Comparison of ENCODE assay signal across 9 cellular contexts in the genomic region with DNA sequence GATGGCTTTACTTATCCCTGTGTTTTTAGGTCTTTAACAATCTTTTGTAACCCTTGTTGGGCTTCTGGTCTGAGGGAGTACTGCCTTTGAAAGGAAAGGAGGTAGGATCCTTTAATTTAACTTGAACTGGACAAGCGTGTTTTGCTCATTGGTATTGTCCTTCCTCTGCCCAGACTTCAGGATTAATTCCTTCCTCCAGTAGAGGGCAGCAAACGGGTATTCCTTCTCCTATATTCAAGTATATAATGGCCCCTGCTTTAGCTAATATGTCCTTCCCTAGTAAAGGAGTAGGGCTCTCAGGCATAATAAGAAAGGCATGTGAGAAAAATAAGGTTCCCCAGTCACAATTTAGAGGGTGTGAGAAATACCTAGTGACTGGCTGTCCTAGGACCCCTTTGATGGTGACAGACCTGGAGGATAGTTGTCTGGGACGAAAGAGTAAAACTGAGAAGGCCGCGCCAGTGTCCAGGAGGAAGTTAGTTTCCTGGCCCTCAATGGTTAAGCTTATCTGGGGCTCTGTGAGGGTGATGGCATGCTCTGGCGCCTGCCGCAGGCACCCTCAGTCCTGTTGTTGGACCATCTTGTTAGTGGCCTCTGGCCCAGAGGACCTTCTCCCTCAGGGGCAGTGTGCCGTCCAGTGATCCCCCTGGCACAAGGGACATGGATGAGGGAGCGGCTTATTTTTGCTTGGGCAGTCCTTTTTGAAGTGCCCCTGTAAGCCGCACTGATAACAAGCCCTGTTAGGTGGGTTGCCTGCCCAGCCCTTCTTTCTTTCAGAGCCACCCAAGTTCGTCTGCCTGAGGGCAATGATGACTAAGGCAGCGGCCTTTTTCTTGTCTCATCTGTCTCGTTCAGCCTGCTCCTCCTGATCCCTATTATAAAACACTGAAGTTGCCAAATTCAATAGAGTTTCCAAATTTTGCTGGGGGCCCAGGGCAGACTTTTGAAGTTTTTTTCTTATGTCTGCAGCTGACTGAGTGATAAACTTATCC. TPM values are rescaled to one million over a fixed set of nuclear protein-coding genes. Genes with fewer than 3 reads are reported as not detected.
DNase-seq lines count a peak whose midpoint lies in the region; ATAC-seq, FAIRE-seq and TF ChIP-seq lines count a peak whose summit lies in the region.
"Had no signal": no experiment of that assay in that cellular context is flagged by ENCODE, and none has a peak within 500 bp of the region (broad histone marks: within the 10 kb centered on the region; RNA-seq: fewer than 3 reads in every experiment).

No MANE protein-coding gene starts in this region.

- RAD21 ChIA-PET in HCT116 (lab: Charles Lee; ENCODE audit: low non-redundant PET in 1 of 2, low total read pairs in 2 of 2, uncharacterized antibody in 2 of 2, unreplicated experiment in 2 of 2), result no interaction called here

- H3K9ac ChIP-seq in HCT116 (ENCODE audit: low read length), result no peak overlapping the region

- H3K27ac ChIP-seq in HCT116 (ENCODE audit: low read depth, low read length) (no peak overlapping the region), PC-9 (no peak overlapping the region), breast epithelium (no peak overlapping the region)
- H3K27ac ChIP-seq: ovary had no signal

- peaks cover 4% of the 10 kb centered on the region; the same call in 1 of the 2 replicates for H3K9me2 ChIP-seq in HCT116 (ENCODE audit: insufficient read depth)
- no peaks in the 10 kb centered on the region for H3K9me2 ChIP-seq in PC-9 (ENCODE audit: insufficient read depth)

- peaks cover 14% of the 10 kb centered on the region for H3K4me1 Mint-ChIP-seq in CD14-positive monocyte
- peaks cover 7% of the 10 kb centered on the region for H3K4me1 Mint-ChIP-seq in stimulated activated effector memory CD8-positive, alpha-beta T cell treated with anti-CD3 and anti-CD28 coated beads, Interleukin-12 subunit alpha, Interleukin-12 subunit beta, amount 100 ng/mL, for 72 hours

- DNase-seq in CD14-positive monocyte (ENCODE audit: low spot score) (no peak), HCT116 (ENCODE audit: low read depth, low spot score) (peak; percentile 51), PC-9 (peak; percentile 60 to 72), breast epithelium (ENCODE audit: low spot score in 2 of 2) (no peak)
- DNase-seq in stimulated activated effector memory CD8-positive, alpha-beta T cell treated with anti-CD3 and anti-CD28 coated beads, Interleukin-12 subunit alpha, Interleukin-12 subunit beta, amount 100 ng/mL, for 72 hours (ENCODE audit: low spot score in 2 of 2), result peak in 1 of 2 donors; percentile 55

- H3K27me3 Mint-ChIP-seq in CD14-positive monocyte (ENCODE audit: low read depth in 3 of 3), result peaks cover 0 to 7% (median 5%) of the 10 kb centered on the region in 3 donors

- H3F3A ChIP-seq in PC-9 (ENCODE audit: insufficient read depth, low read depth), result 0 out of 2 replicates have a peak, but pooled peaks cover 4% of the 10 kb centered on the region

- H3K4me3 ChIP-seq in HCT116 (replicated peaks in 1 of 2; ENCODE audit: low read depth in 1 of 2, low read length in 2 of 2) (no peak overlapping the region), PC-9 (no peak overlapping the region), breast epithelium (no peak overlapping the region)
- H3K4me3 ChIP-seq: ovary had no signal

- H3K27me3 ChIP-seq in HCT116 (ENCODE audit: insufficient read depth, low read length) (no peaks in the 10 kb centered on the region), PC-9 (ENCODE audit: insufficient read depth, low read depth) (no peaks in the 10 kb centered on the region), breast epithelium (no peaks in the 10 kb centered on the region)
- H3K27me3 ChIP-seq: ovary had no signal

- intact Hi-C loops in CD14-positive monocyte (cut with micrococcal nuclease), result loop anchor here in 1 of 2 donors (10.0 kb wide), 2 partner anchors 86 to 416 kb away; a partner anchor contains a TSS
- intact Hi-C loops in HCT116 (cut with micrococcal nuclease), result loop anchor here (5.0 to 10.0 kb wide), 4 partner anchors 49 to 1926 kb away; no protein-coding TSS in a partner anchor
- intact Hi-C loops in PC-9 (cut with micrococcal nuclease; ENCODE audit: unreplicated experiment), result loop anchor here (2.0 to 10.0 kb wide), 3 partner anchors 52 to 236 kb away; a partner anchor contains a TSS
- intact Hi-C loops in breast epithelium (cut with DNase I; ENCODE audit: low total_unique reads), result loop anchor here (10.0 kb wide), 1 partner anchor 1606 kb away; no protein-coding TSS in a partner anchor

- POLR2A ChIA-PET in HCT116 (lab: Charles Lee) (no interaction called here), PC-9 (lab: Charles Lee; ENCODE audit: unreplicated experiment) (no interaction called here)

- H3K9me3 Mint-ChIP-seq in CD14-positive monocyte, result no peaks in the 10 kb centered on the region
- no peaks in the 10 kb centered on the region for H3K9me3 Mint-ChIP-seq in stimulated activated effector memory CD8-positive, alpha-beta T cell treated with anti-CD3 and anti-CD28 coated beads, Interleukin-12 subunit alpha, Interleukin-12 subunit beta, amount 100 ng/mL, for 72 hours

- BruUV-seq in HCT116 (replicated peaks; lab: Mats Ljungman, UMichigan), result no TSS peak
- BruUV-seq in PC-9 (replicated peaks; lab: Mats Ljungman, UMichigan), result no TSS peak

- TF ChIP-seq RAD21 in HCT116 (IDR thresholded peaks at IDR 0.05; ENCODE audit: low read depth), result peak; percentile 58

- CTCF ChIA-PET in HCT116 (lab: Charles Lee) (interaction anchor here (0.9 to 1.6 kb wide), 3 partner anchors 47 to 108 kb away, joined by 3 read pairs; no protein-coding TSS in a partner anchor), PC-9 (lab: Charles Lee) (no interaction called here)

- H3K27ac Mint-ChIP-seq in CD14-positive monocyte, result no peak overlapping the region
- no peak overlapping the region for H3K27ac Mint-ChIP-seq in stimulated activated effector memory CD8-positive, alpha-beta T cell treated with anti-CD3 and anti-CD28 coated beads, Interleukin-12 subunit alpha, Interleukin-12 subunit beta, amount 100 ng/mL, for 72 hours

- H3K4me3 Mint-ChIP-seq in CD14-positive monocyte, result no peak overlapping the region
- no peak overlapping the region for H3K4me3 Mint-ChIP-seq in stimulated activated effector memory CD8-positive, alpha-beta T cell treated with anti-CD3 and anti-CD28 coated beads, Interleukin-12 subunit alpha, Interleukin-12 subunit beta, amount 100 ng/mL, for 72 hours

- FAIRE-seq in islet of Langerhans (lab: Jason Lieb, UNC), result peak; percentile 97

- H3K36me3 Mint-ChIP-seq in CD14-positive monocyte, result no peaks in the 10 kb centered on the region
- no peaks in the 10 kb centered on the region for H3K36me3 Mint-ChIP-seq in stimulated activated effector memory CD8-positive, alpha-beta T cell treated with anti-CD3 and anti-CD28 coated beads, Interleukin-12 subunit alpha, Interleukin-12 subunit beta, amount 100 ng/mL, for 72 hours

- H4K20me1 ChIP-seq in HCT116 (ENCODE audit: insufficient read depth), result no peaks in the 10 kb centered on the region; the same call in 1 of the 2 replicates
- H4K20me1 ChIP-seq in PC-9 (ENCODE audit: insufficient read depth), result no peaks in the 10 kb centered on the region

- ATAC-seq in HCT116, result peak; percentile 83
- ATAC-seq in stimulated activated effector memory CD8-positive, alpha-beta T cell treated with anti-CD3 and anti-CD28 coated beads, Interleukin-12 subunit alpha, Interleukin-12 subunit beta, amount 100 ng/mL, for 72 hours, result peak; percentile 51
- ATAC-seq in HG03039 (IDR thresholded peaks at IDR 0.05; ENCODE audit: unreplicated experiment), result no peak
- ATAC-seq in HG02678 (IDR thresholded peaks at IDR 0.05; ENCODE audit: unreplicated experiment), result no peak

- H3K4me2 ChIP-seq in HCT116 (ENCODE audit: low read length) (no peak overlapping the region), PC-9 (peak overlapping the region; percentile 4; the same call in 1 of the 2 replicates)

- TF ChIP-seq POLR2A in HCT116 (IDR thresholded peaks at IDR 0.05; ENCODE audit: borderline replicate concordance, extremely low read depth, insufficient read depth, insufficient read length), result no peak
- TF ChIP-seq POLR2A in breast epithelium (IDR thresholded peaks at IDR 0.05), result no peak

- H3K36me3 ChIP-seq in HCT116 (ENCODE audit: control insufficient read depth in 1 of 2, insufficient read depth in 2 of 2, low read length in 2 of 2) (no peaks in the 10 kb centered on the region), PC-9 (ENCODE audit: low read depth) (no peaks in the 10 kb centered on the region), breast epithelium (no peaks in the 10 kb centered on the region)
- H3K36me3 ChIP-seq: ovary had no signal

- no peaks in the 10 kb centered on the region for H3K79me2 ChIP-seq in HCT116 (ENCODE audit: insufficient read depth, low read length)
- no peaks in the 10 kb centered on the region for H3K79me2 ChIP-seq in PC-9 (ENCODE audit: low read depth)

- peak; percentile 73 for TF ChIP-seq CTCF in CD14-positive monocyte (IDR thresholded peaks at IDR 0.05)
- TF ChIP-seq CTCF in HCT116 (IDR thresholded peaks at IDR 0.05 in 2 of 3, conservative IDR thresholded peaks at IDR 0.05 in 1 of 3; ENCODE audit: borderline replicate concordance in 1 of 3, insufficient read depth in 1 of 3, low read depth in 2 of 3, low read length in 2 of 3), result peak; percentile 28 to 62 (median 45); a peak in 5 of 6 replicates
- peak; percentile 85 for TF ChIP-seq CTCF in PC-9 (conservative IDR thresholded peaks at IDR 0.05)
- peak in 2 of 3 donors; percentile 27 to 38 for TF ChIP-seq CTCF in breast epithelium (IDR thresholded peaks at IDR 0.05)

- H2AFZ ChIP-seq in HCT116 (ENCODE audit: low read depth, low read length, poor library complexity, severe bottlenecking) (peak overlapping the region; percentile 50), PC-9 (no peak overlapping the region)

- H3K4me1 ChIP-seq in HCT116 (ENCODE audit: control insufficient read depth in 1 of 2, insufficient read depth in 2 of 2, low read length in 2 of 2) (no peaks in the 10 kb centered on the region), PC-9 (replicated peaks; ENCODE audit: insufficient read depth) (peaks cover 11% of the 10 kb centered on the region), breast epithelium (no peaks in the 10 kb centered on the region)

- H3K9me3 ChIP-seq in HCT116 (ENCODE audit: control insufficient read depth in 1 of 2, insufficient read depth in 1 of 2, low read depth in 1 of 2, low read length in 2 of 2) (no peaks in the 10 kb centered on the region), PC-9 (ENCODE audit: insufficient read depth, low read depth) (no peaks in the 10 kb centered on the region), breast epithelium (no peaks in the 10 kb centered on the region)
- H3K9me3 ChIP-seq: ovary had no signal

RNA-seq across cellular contexts. Expression of a gene that starts 51.8 kb away (rescaled TPM):
- polyA plus RNA-seq in CD14-positive monocyte, result 10 to 100 TPM; 14.2 to 23.0 TPM
- 4.3 TPM for total RNA-seq in HCT116 (2021; ENCODE audit: unreplicated experiment)
- polyA plus RNA-seq in HCT116 (2012), result 2.3 and 3.0 TPM in 2 replicates
- total RNA-seq in PC-9 (2021), result 3.7 and 4.9 TPM in 2 replicates
- 10 to 100 TPM in 2 of 3 donors, 1 to 10 TPM in 1; 7.9 to 13.2 (median 10.2) TPM for total RNA-seq in breast epithelium

RNA-seq across cellular contexts. Expression of a gene that starts 52.0 kb away (rescaled TPM):
- 10 to 100 TPM; 32.4 to 36.3 TPM for polyA plus RNA-seq in CD14-positive monocyte
- 27.9 TPM for total RNA-seq in HCT116 (2021; ENCODE audit: unreplicated experiment)
- polyA plus RNA-seq in HCT116 (2012), result 27.1 and 30.8 TPM in 2 replicates
- total RNA-seq in PC-9 (2021), result 18.9 and 34.7 TPM in 2 replicates
- total RNA-seq in breast epithelium, result 10 to 100 TPM; 14.7 to 29.7 (median 25.2) TPM

RNA-seq across cellular contexts. Expression of a gene that starts 52.3 kb away (rescaled TPM):
- not detected for polyA plus RNA-seq in CD14-positive monocyte
- total RNA-seq in HCT116 (2021; ENCODE audit: unreplicated experiment), result not detected
- polyA plus RNA-seq in HCT116 (2012), result not detected in 2 replicates
- not detected in 2 replicates for total RNA-seq in PC-9 (2021)
- 1,000 to 10,000 TPM in 2 of 3 donors, 100 to 1,000 TPM in 1; 987 to 2,750 (median 1,078) TPM for total RNA-seq in breast epithelium

Comparison
In these comparisons a context has a peak if more than half of its experiments do, and no peak if none do; other contexts are left out.
1. DNase-seq: peak in HCT116 (single experiment) and PC-9 (2 of 2); none in CD14-positive monocyte (single experiment) and breast epithelium (0 of 2).
2. CTCF ChIP-seq: peak in every context shown above with its lines; median percentile 85 in PC-9; 73 in CD14-positive monocyte; 45 in HCT116; 32 in breast epithelium.
3. ATAC-seq: peak in HCT116 (single experiment) and stimulated activated effector memory CD8-positive, alpha-beta T cell treated with anti-CD3 and anti-CD28 coated beads, Interleukin-12 subunit alpha, Interleukin-12 subunit beta, amount 100 ng/mL, for 72 hours (single experiment); none in HG03039 (single experiment) and HG02678 (single experiment).
4. RNA of a gene that starts 52.3 kb away (total RNA-seq): 987 to 2,750 TPM in breast epithelium; not detected in PC-9 and not detected in HCT116 (single experiment); every median in the first group is over 100 times any median in the second.